27 cellular contexts compared by ENCODE assay signal in genomic region chr6:151082079-151082478, GRCh38.
DNase-seq lines count a peak whose midpoint lies in the region; TF ChIP-seq lines count a peak whose summit lies in the region.
"Had no signal": no experiment of that assay in that cellular context is flagged by ENCODE, and none has a peak within 500 bp of the region (broad histone marks: within the 10 kb centered on the region; RNA-seq: fewer than 3 reads in every experiment).

No MANE protein-coding gene starts in this region.

- H3K4me3 Mint-ChIP-seq in HFFc6 (no peak overlapping the region), endodermal cell (no peak overlapping the region)
- no peak overlapping the region for H3K4me3 Mint-ChIP-seq in activated CD4-positive, alpha-beta memory T cell treated with anti-CD3 and anti-CD28 coated beads, Interleukin-2, amount 10 ng/mL, durations not matched to agents 7 days and 5 days
- H3K4me3 Mint-ChIP-seq: activated CD8-positive, alpha-beta T cell treated with anti-CD3 and anti-CD28 coated beads, Interleukin-2, amount 10 ng/mL, durations not matched to agents 7 days and 5 days; activated naive CD8-positive, alpha-beta T cell treated with anti-CD3 and anti-CD28 coated beads for 36 hours; IgD-negative memory B cell; nephron had no signal

- H3K4me1 Mint-ChIP-seq in HFFc6 (ENCODE audit: low read depth) (peaks cover 11% of the 10 kb centered on the region), endodermal cell (no peaks in the 10 kb centered on the region)
- H3K4me1 Mint-ChIP-seq in activated CD4-positive, alpha-beta memory T cell treated with anti-CD3 and anti-CD28 coated beads, Interleukin-2, amount 10 ng/mL, durations not matched to agents 7 days and 5 days: peaks cover 3% of the 10 kb centered on the region
- H3K4me1 Mint-ChIP-seq: activated naive CD8-positive, alpha-beta T cell treated with anti-CD3 and anti-CD28 coated beads for 36 hours had no signal

- peaks cover 4% of the 10 kb centered on the region for H3K79me1 ChIP-seq in trophoblast cell (ENCODE audit: low read length)

- H2BK120ac ChIP-seq in trophoblast cell (ENCODE audit: insufficient read depth, low read length, poor library complexity): no peak overlapping the region

- H3K4me1 ChIP-seq in PC-9 (replicated peaks; ENCODE audit: insufficient read depth) (peaks cover 33% of the 10 kb centered on the region), endodermal cell (ENCODE audit: control insufficient read depth, insufficient read depth, low read length) (no peaks in the 10 kb centered on the region), trophoblast cell (ENCODE audit: control insufficient read depth in 1 of 2, insufficient read depth in 2 of 2, low read length in 2 of 2) (peaks cover 4 to 9% of the 10 kb centered on the region in 2 experiments)
- H3K4me1 ChIP-seq: lower lobe of right lung, tibial nerve had no signal

- H3K9me3 ChIP-seq in PC-9 (ENCODE audit: insufficient read depth, low read depth): no peaks in the 10 kb centered on the region
- no peaks in the 10 kb centered on the region for H3K9me3 ChIP-seq in endodermal cell (ENCODE audit: control insufficient read depth, low read length)
- no peaks in the 10 kb centered on the region for H3K9me3 ChIP-seq in trophoblast cell (ENCODE audit: insufficient read depth, low read depth, low read length)
- H3K9me3 ChIP-seq: HAP-1, lower lobe of right lung, tibial nerve had no signal

- peak overlapping the region; percentile 40; the same call in 1 of the 2 replicates for H3K4me3 ChIP-seq in PC-9
- H3K4me3 ChIP-seq in endodermal cell (ENCODE audit: low read length): no peak overlapping the region
- no peak overlapping the region for H3K4me3 ChIP-seq in trophoblast cell (ENCODE audit: low read depth, low read length)
- H3K4me3 ChIP-seq: dorsolateral prefrontal cortex, HAP-1, lower lobe of right lung, SK-N-MC, skin epidermis, tibial nerve had no signal

- no peaks in the 10 kb centered on the region for H3K9me2 ChIP-seq in PC-9 (ENCODE audit: insufficient read depth)

- H3K27ac Mint-ChIP-seq in HFFc6 (peak overlapping the region; percentile 63; the same call in 1 of the 2 replicates), endodermal cell (no peak overlapping the region)
- H3K27ac Mint-ChIP-seq in activated CD4-positive, alpha-beta memory T cell treated with anti-CD3 and anti-CD28 coated beads, Interleukin-2, amount 10 ng/mL, durations not matched to agents 7 days and 5 days: no peak overlapping the region
- H3K27ac Mint-ChIP-seq: activated CD8-positive, alpha-beta T cell treated with anti-CD3 and anti-CD28 coated beads, Interleukin-2, amount 10 ng/mL, durations not matched to agents 7 days and 5 days; activated naive CD8-positive, alpha-beta T cell treated with anti-CD3 and anti-CD28 coated beads for 36 hours; IgD-negative memory B cell had no signal

- WGBS in endodermal cell (ENCODE audit: insufficient coverage in 1 of 2, insufficient read length in 1 of 2), 2 experiments: 94 to 100% methylated on average over 2 to 6 of the region's 6 CpGs
- WGBS in trophoblast cell (ENCODE audit: extremely low coverage, insufficient coverage, insufficient read length): no CpG with 5 or more reads among the region's 6 CpGs

- peaks cover 2% of the 10 kb centered on the region; the same call in 1 of the 2 replicates for H3K27me3 Mint-ChIP-seq in HFFc6 (ENCODE audit: insufficient read depth)
- H3K27me3 Mint-ChIP-seq in endodermal cell (ENCODE audit: insufficient read depth): no peaks in the 10 kb centered on the region
- H3K27me3 Mint-ChIP-seq in activated CD4-positive, alpha-beta memory T cell treated with anti-CD3 and anti-CD28 coated beads, Interleukin-2, amount 10 ng/mL, durations not matched to agents 7 days and 5 days: no peaks in the 10 kb centered on the region
- H3K27me3 Mint-ChIP-seq: activated naive CD8-positive, alpha-beta T cell treated with anti-CD3 and anti-CD28 coated beads for 36 hours; IgD-negative memory B cell had no signal

- CTCF ChIA-PET in PC-9 (lab: Charles Lee): no interaction called here
- CTCF ChIA-PET in activated CD4-positive, alpha-beta memory T cell treated with anti-CD3 and anti-CD28 coated beads, Interleukin-2, amount 10 ng/mL, durations not matched to agents 7 days and 5 days (lab: Charles Lee): no interaction called here

- H2BK12ac ChIP-seq in trophoblast cell (ENCODE audit: low read length): no peak overlapping the region

- no peak overlapping the region for H2BK5ac ChIP-seq in trophoblast cell (ENCODE audit: low read depth, low read length, poor library complexity)

- H2AFZ ChIP-seq in PC-9 (no peak overlapping the region), trophoblast cell (ENCODE audit: insufficient read depth, low read length, poor library complexity) (no peak overlapping the region)

- H3K79me2 ChIP-seq in PC-9 (ENCODE audit: low read depth): peaks cover 8% of the 10 kb centered on the region; the same call in 1 of the 2 replicates
- H3K79me2 ChIP-seq in trophoblast cell (ENCODE audit: control insufficient read depth, insufficient read depth, low read length, poor library complexity): no peaks in the 10 kb centered on the region

- H3K14ac ChIP-seq in trophoblast cell (ENCODE audit: low read length): no peak overlapping the region

- no peak overlapping the region for H3K23ac ChIP-seq in trophoblast cell (ENCODE audit: low read length)

- H3K9ac ChIP-seq in endodermal cell (ENCODE audit: extremely low read depth, low read length, poor library complexity, severe bottlenecking): no peak overlapping the region
- no peak overlapping the region for H3K9ac ChIP-seq in trophoblast cell (ENCODE audit: low read length)

- BruUV-seq in PC-9 (replicated peaks; lab: Mats Ljungman, UMichigan): no TSS peak

- H4K12ac ChIP-seq in trophoblast cell (ENCODE audit: low read depth, low read length): no peak overlapping the region

- peaks cover 43% of the 10 kb centered on the region for H3F3A ChIP-seq in PC-9 (ENCODE audit: insufficient read depth, low read depth)

- H4K91ac ChIP-seq in trophoblast cell (ENCODE audit: low read depth, low read length): no peak overlapping the region

- no peak overlapping the region for H3K18ac ChIP-seq in trophoblast cell (ENCODE audit: low read length)

- no peaks in the 10 kb centered on the region for H4K20me1 ChIP-seq in PC-9 (ENCODE audit: insufficient read depth)

- H3K4me2 ChIP-seq in PC-9 (peak overlapping the region; percentile 79), trophoblast cell (ENCODE audit: low read length) (no peak overlapping the region)

- no peak overlapping the region for H3K4ac ChIP-seq in trophoblast cell (ENCODE audit: low read depth, low read length)

- H3K27me3 ChIP-seq in PC-9 (ENCODE audit: insufficient read depth, low read depth): no peaks in the 10 kb centered on the region
- no peaks in the 10 kb centered on the region for H3K27me3 ChIP-seq in endodermal cell (ENCODE audit: control insufficient read depth, insufficient read depth, low read length, poor library complexity, severe bottlenecking)
- H3K27me3 ChIP-seq in trophoblast cell (ENCODE audit: insufficient read depth, low read length): no peaks in the 10 kb centered on the region
- H3K27me3 ChIP-seq: dorsolateral prefrontal cortex, tibial nerve had no signal

- no peaks in the 10 kb centered on the region for H3K9me3 Mint-ChIP-seq in HFFc6
- peaks cover 4% of the 10 kb centered on the region for H3K9me3 Mint-ChIP-seq in endodermal cell
- H3K9me3 Mint-ChIP-seq in activated CD4-positive, alpha-beta memory T cell treated with anti-CD3 and anti-CD28 coated beads, Interleukin-2, amount 10 ng/mL, durations not matched to agents 7 days and 5 days: peaks cover under 1% of the 10 kb centered on the region

- peak overlapping the region; percentile 93 for H3K27ac ChIP-seq in PC-9
- H3K27ac ChIP-seq in endodermal cell (ENCODE audit: low read depth, low read length): no peak overlapping the region
- H3K27ac ChIP-seq in trophoblast cell (ENCODE audit: low read depth, low read length): no peak overlapping the region
- H3K27ac ChIP-seq: C4-2B, dorsolateral prefrontal cortex, lower lobe of right lung, SK-N-MC, skin epidermis, tibial nerve had no signal

- peaks cover 27% of the 10 kb centered on the region for H3K36me3 Mint-ChIP-seq in HFFc6 (ENCODE audit: low read depth)
- peaks cover 24% of the 10 kb centered on the region for H3K36me3 Mint-ChIP-seq in endodermal cell (ENCODE audit: low read depth)
- H3K36me3 Mint-ChIP-seq in activated CD4-positive, alpha-beta memory T cell treated with anti-CD3 and anti-CD28 coated beads, Interleukin-2, amount 10 ng/mL, durations not matched to agents 7 days and 5 days (ENCODE audit: low read depth): peaks cover 16% of the 10 kb centered on the region

- intact Hi-C loops in PC-9 (cut with micrococcal nuclease; ENCODE audit: unreplicated experiment): loop anchor here (1.0 kb wide), 2 partner anchors 14 to 41 kb away; no protein-coding TSS in a partner anchor

- POLR2A ChIA-PET in PC-9 (lab: Charles Lee; ENCODE audit: unreplicated experiment): interaction anchor here (0.6 to 0.9 kb wide), 4 partner anchors 9 to 30 kb away, joined by 3 to 5 read pairs (median 4); no protein-coding TSS in a partner anchor
- POLR2A ChIA-PET in activated CD4-positive, alpha-beta memory T cell treated with anti-CD3 and anti-CD28 coated beads, Interleukin-2, amount 10 ng/mL, durations not matched to agents 7 days and 5 days (lab: Charles Lee): interaction anchor here (0.8 kb wide), 1 partner anchor 16 kb away, joined by 3 read pairs; no protein-coding TSS in a partner anchor

- no peak overlapping the region for H2AK5ac ChIP-seq in trophoblast cell (ENCODE audit: low read length)

- H4K8ac ChIP-seq in trophoblast cell (ENCODE audit: low read depth, low read length): no peak overlapping the region

- TF ChIP-seq CTCF in HFFc6 (IDR thresholded peaks at IDR 0.05) (no peak), PC-9 (conservative IDR thresholded peaks at IDR 0.05) (no peak; the same call in 1 of the 2 replicates), endodermal cell (conservative IDR thresholded peaks at IDR 0.05) (no peak)

- H3K36me3 ChIP-seq in PC-9 (ENCODE audit: low read depth) (peaks cover 8% of the 10 kb centered on the region; the same call in 1 of the 2 replicates), endodermal cell (ENCODE audit: control insufficient read depth, insufficient read depth, low read length) (peaks cover 17% of the 10 kb centered on the region), trophoblast cell (ENCODE audit: control insufficient read depth in 1 of 2, insufficient read depth in 2 of 2, low read length in 2 of 2) (no peaks in the 10 kb centered on the region)
- H3K36me3 ChIP-seq: lower lobe of right lung had no signal

- DNase-seq in HFFc6 (no peak), PC-9 (peak; percentile 15 to 92), endodermal cell (peak; percentile 7), trophoblast cell (peak; percentile 54 to 87)
- DNase-seq in activated effector memory CD4-positive, alpha-beta T cell treated with Interleukin-2 at 50 U/mL for 16 hours: no peak
- no peak for DNase-seq in activated CD4-positive, alpha-beta memory T cell treated with anti-CD3 and anti-CD28 coated beads, Interleukin-2, amount 10 ng/mL, durations not matched to agents 7 days and 5 days
- no peak for DNase-seq in activated CD4-positive, alpha-beta T cell treated with anti-CD3 and anti-CD28 coated beads for 1 hour
- DNase-seq: activated CD4-positive, CD25-positive, alpha-beta regulatory T cell treated with anti-CD3 and anti-CD28 coated beads, Interleukin-2, amount 50 U/mL, for 72 hours; activated CD8-positive, alpha-beta T cell treated with anti-CD3 and anti-CD28 coated beads, Interleukin-2, amount 10 ng/mL, durations not matched to agents 7 days and 5 days; activated effector memory CD4-positive, alpha-beta T cell treated with anti-CD3 and anti-CD28 coated beads, Interleukin-2, amount 50 U/mL, for 16 hours; activated naive CD8-positive, alpha-beta T cell treated with anti-CD3 and anti-CD28 coated beads for 36 hours; activated T-cell treated with anti-CD3 and anti-CD28 coated beads for 4 hours; cerebellar nuclear complex; DMS79; dorsolateral prefrontal cortex; islet precursor cell; lower lobe of right lung; NCI-H1105; NCI-H1930; NCI-H526 treated with DMSO at 0.1 percent for 48 hours had no signal

Comparison
In these comparisons a context has a peak if more than half of its experiments do, and no peak if none do; other contexts are left out.
1. DNase-seq: peak in PC-9 (2 of 2), endodermal cell (single experiment) and trophoblast cell (2 of 2); none in HFFc6 (single experiment), activated effector memory CD4-positive, alpha-beta T cell treated with Interleukin-2 at 50 U/mL for 16 hours (single experiment), activated CD4-positive, alpha-beta memory T cell treated with anti-CD3 and anti-CD28 coated beads, Interleukin-2, amount 10 ng/mL, durations not matched to agents 7 days and 5 days (single experiment) and activated CD4-positive, alpha-beta T cell treated with anti-CD3 and anti-CD28 coated beads for 1 hour (single experiment).